Comparison of ENCODE assay signal across 15 cellular contexts in the genomic region with DNA sequence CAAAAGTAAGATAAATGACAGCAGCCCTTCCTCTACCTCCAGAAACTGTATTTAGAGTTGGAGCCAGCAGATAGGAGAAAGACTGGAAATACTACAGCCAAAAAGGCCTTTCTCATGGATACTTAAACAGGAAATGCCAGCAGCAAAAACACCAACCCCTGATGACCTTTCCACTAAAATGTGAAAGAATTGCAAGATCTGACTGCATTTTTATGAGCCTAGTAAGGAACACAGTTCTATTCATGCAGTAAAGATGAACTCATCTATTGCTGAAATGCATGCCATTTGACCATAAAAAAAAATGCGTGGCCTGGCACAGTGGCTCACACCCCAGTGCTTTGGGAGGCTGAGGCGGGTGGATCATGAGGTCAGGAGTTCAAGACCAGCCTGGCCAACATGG. TPM values are rescaled to one million over a fixed set of nuclear protein-coding genes. Genes with fewer than 3 reads are reported as not detected.
DNase-seq lines count a peak whose midpoint lies in the region; TF ChIP-seq lines count a peak whose summit lies in the region.
"Had no signal": no experiment of that assay in that cellular context is flagged by ENCODE, and none has a peak within 500 bp of the region (broad histone marks: within the 10 kb centered on the region; RNA-seq: fewer than 3 reads in every experiment).

No MANE protein-coding gene starts in this region.

- no peak for TF ChIP-seq CTCF in choroid plexus epithelial cell (conservative IDR thresholded peaks at IDR 0.05; ENCODE audit: low read depth, low read length)

- no peak overlapping the region for H3K4me3 ChIP-seq in choroid plexus epithelial cell (ENCODE audit: low read depth, low read length)
- H3K4me3 ChIP-seq: BLaER1 treated with 17β-estradiol and CSF1 and Interleukin-3, amounts not matched to agents 10 nM and 100 nM had no signal

- DNase-seq in AG08395 (ENCODE audit: low spot score) (peak; percentile 85), HT1080 (ENCODE audit: low read depth) (peak; percentile 67), choroid plexus epithelial cell (ENCODE audit: low read depth) (peak; percentile 81), kidney tubule cell (ENCODE audit: low spot score) (peak; percentile 76), mucosa of gallbladder (ENCODE audit: low spot score) (no peak), DMS153 (lab: John Stamatoyannopoulos, UW) (no peak), ecto neural progenitor cell (ENCODE audit: low spot score) (no peak)
- no peak for DNase-seq in activated T-cell treated with anti-CD3 and anti-CD28 coated beads, Interleukin-2, amount 50 U/mL, for 48 hours
- DNase-seq: activated CD4-positive, alpha-beta T cell treated with anti-CD3 and anti-CD28 coated beads, Interleukin-2, amount 50 U/mL, for 4 hours; activated effector memory CD4-positive, alpha-beta T cell treated with Interleukin-2 at 50 U/mL for 16 hours; central memory CD4-positive, alpha-beta T cell; MM.1S; NCI-H2171 treated with DMSO at 0.1 percent for 48 hours; T-helper 17 cell had no signal

RNA-seq across cellular contexts. Expression of a gene that starts 19.9 kb away (rescaled TPM):
- 3.1 and 3.8 TPM in 2 replicates for total RNA-seq in HT1080 (2014; rRNA removed; shearing (Covaris generic))
- 1.5 TPM in 2 replicates for polyA plus RNA-seq in HT1080 (2015; cell fraction: cytosol; rRNA removed)
- polyA plus RNA-seq in HT1080 (2015; cell fraction: nucleus; rRNA removed), result 2.0 and 3.2 TPM in 2 replicates
- total RNA-seq in mucosa of gallbladder, result 3.5 TPM

Comparison
In these comparisons a context has a peak if more than half of its experiments do, and no peak if none do; other contexts are left out.
1. DNase-seq: peak in AG08395 (single experiment), HT1080 (single experiment), choroid plexus epithelial cell (single experiment) and kidney tubule cell (single experiment); none in activated T-cell treated with anti-CD3 and anti-CD28 coated beads, Interleukin-2, amount 50 U/mL, for 48 hours (0 of 2), mucosa of gallbladder (single experiment), DMS153 (single experiment) and ecto neural progenitor cell (single experiment).